In the genomic region with DNA sequence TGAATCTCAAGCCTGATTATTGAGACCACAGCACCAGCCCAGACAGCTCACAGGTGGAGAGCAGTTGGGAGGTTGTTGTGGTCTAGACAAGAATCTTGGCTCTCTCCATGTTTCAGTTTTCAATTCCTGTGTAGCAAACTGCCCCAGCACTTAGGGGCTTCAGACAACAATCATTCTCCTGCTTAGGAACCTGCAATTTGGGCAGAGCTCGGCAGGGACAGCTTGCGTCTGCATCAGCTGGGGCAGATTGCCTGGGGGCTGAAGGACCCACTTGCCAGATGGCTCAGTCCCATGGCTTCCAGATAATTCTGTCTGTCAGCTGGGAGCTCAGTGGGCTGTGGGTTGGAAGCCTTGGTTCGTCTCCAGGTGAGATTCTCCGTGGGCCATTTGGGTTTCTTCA, we compare ENCODE assay signal across 26 cellular contexts. TPM values are rescaled to one million over a fixed set of nuclear protein-coding genes. Genes with fewer than 3 reads are reported as not detected.
DNase-seq lines count a peak whose midpoint lies in the region; ATAC-seq and TF ChIP-seq lines count a peak whose summit lies in the region.
"Had no signal": no experiment of that assay in that cellular context is flagged by ENCODE, and none has a peak within 500 bp of the region (broad histone marks: within the 10 kb centered on the region; RNA-seq: fewer than 3 reads in every experiment).

No MANE protein-coding gene starts in this region.

- no peaks in the 10 kb centered on the region for H3K36me3 Mint-ChIP-seq in chondrocyte (ENCODE audit: low read depth)
- H3K36me3 Mint-ChIP-seq: activated naive CD4-positive, alpha-beta T cell treated with anti-CD3 and anti-CD28 coated beads, Interleukin-2, amount 50 U/mL, for 24 hours; CD4-positive, CD25-positive, alpha-beta regulatory T cell; memory B cell had no signal

- in situ Hi-C loops in Panc1 (cut with HindIII; ENCODE audit: low pct_unique_long_range_greater_than_20kb, low sequenced_read_pairs), result no loop called here

- no peak overlapping the region for H3K27ac Mint-ChIP-seq in chondrocyte (ENCODE audit: unreplicated experiment)
- H3K27ac Mint-ChIP-seq: activated naive CD4-positive, alpha-beta T cell treated with anti-CD3 and anti-CD28 coated beads, Interleukin-2, amount 50 U/mL, for 24 hours; activated T-helper 17 cell treated with anti-CD3 and anti-CD28 coated beads, Interleukin-2, amount 50 U/mL, for 72 hours; CD4-positive, CD25-positive, alpha-beta regulatory T cell; memory B cell had no signal

- no peak overlapping the region for H3K27ac ChIP-seq in Panc1 (ENCODE audit: low read length)
- H3K27ac ChIP-seq: SK-N-MC had no signal

- no peak overlapping the region for H3K4me3 Mint-ChIP-seq in chondrocyte (ENCODE audit: unreplicated experiment)
- H3K4me3 Mint-ChIP-seq: activated naive CD4-positive, alpha-beta T cell treated with anti-CD3 and anti-CD28 coated beads, Interleukin-2, amount 50 U/mL, for 24 hours; CD4-positive, CD25-positive, alpha-beta regulatory T cell; memory B cell had no signal

- H3K9me3 ChIP-seq in Panc1 (ENCODE audit: control insufficient read depth, insufficient read depth, low read depth, low read length) (no peaks in the 10 kb centered on the region), BE2C (no peaks in the 10 kb centered on the region)

- peaks cover 6% of the 10 kb centered on the region for H3K9me3 Mint-ChIP-seq in chondrocyte (ENCODE audit: low read depth)
- H3K9me3 Mint-ChIP-seq: activated naive CD4-positive, alpha-beta T cell treated with anti-CD3 and anti-CD28 coated beads, Interleukin-2, amount 50 U/mL, for 24 hours; activated T-helper 17 cell treated with anti-CD3 and anti-CD28 coated beads, Interleukin-2, amount 50 U/mL, for 72 hours had no signal

- H3K27me3 ChIP-seq in Panc1 (ENCODE audit: control insufficient read depth, insufficient read depth, low read length) (peaks cover 6% of the 10 kb centered on the region; the same call in 1 of the 2 replicates), BE2C (no peaks in the 10 kb centered on the region)

- peak; percentile 83 for DNase-seq in DMS 273 (lab: John Stamatoyannopoulos, UW; ENCODE audit: unreplicated experiment)
- no peak for DNase-seq in DMS 273 treated with DMSO at 0.1 percent for 48 hours (lab: John Stamatoyannopoulos, UW)
- no peak for DNase-seq in Panc1 (ENCODE audit: low read depth, low spot score)
- peak; percentile 80 for DNase-seq in islet precursor cell
- DNase-seq in BE2C, result no peak
- no peak for DNase-seq in chondrocyte (ENCODE audit: low spot score)
- DNase-seq: effector CD4-positive, alpha-beta T cell; NCI-H1417 treated with DMSO at 0.1 percent for 48 hours; NCI-H2081 treated with DMSO at 0.1 percent for 48 hours; small intestine had no signal

- H3K27me3 Mint-ChIP-seq in chondrocyte (ENCODE audit: low read depth), result peaks cover 3% of the 10 kb centered on the region
- H3K27me3 Mint-ChIP-seq: activated T-helper 17 cell treated with anti-CD3 and anti-CD28 coated beads, Interleukin-2, amount 50 U/mL, for 72 hours had no signal

- H3K4me1 ChIP-seq in Panc1 (ENCODE audit: control insufficient read depth, insufficient read depth, low read length) (no peaks in the 10 kb centered on the region), BE2C (no peaks in the 10 kb centered on the region)

- ATAC-seq in HG03342 (IDR thresholded peaks at IDR 0.05; ENCODE audit: unreplicated experiment), result peak; percentile 4
- no peak for ATAC-seq in Panc1
- ATAC-seq in GM19035 (IDR thresholded peaks at IDR 0.05; ENCODE audit: unreplicated experiment), result no peak

- H3K4me1 Mint-ChIP-seq in chondrocyte (ENCODE audit: low read depth), result peaks cover 8% of the 10 kb centered on the region
- H3K4me1 Mint-ChIP-seq: CD4-positive, CD25-positive, alpha-beta regulatory T cell had no signal

- no peaks in the 10 kb centered on the region for H3K36me3 ChIP-seq in Panc1 (ENCODE audit: control insufficient read depth, insufficient read depth, low read length)
- no peaks in the 10 kb centered on the region for H3K36me3 ChIP-seq in BE2C

- POLR2A ChIA-PET in Panc1 (lab: Charles Lee), result no interaction called here

- no peak overlapping the region for H3K4me3 ChIP-seq in Panc1 (ENCODE audit: low read depth in 2 of 2, low read length in 2 of 2)
- H3K4me3 ChIP-seq in BE2C (ENCODE audit: low read depth, low read length), result no peak overlapping the region
- H3K4me3 ChIP-seq: SK-N-MC had no signal

- TF ChIP-seq CTCF in Panc1 (IDR thresholded peaks at IDR 0.05), result peak; percentile 41; the same call in 1 of the 2 replicates
- TF ChIP-seq CTCF in BE2C (IDR thresholded peaks at IDR 0.05; ENCODE audit: low read depth, low read length), result no peak
- TF ChIP-seq CTCF in chondrocyte (IDR thresholded peaks at IDR 0.05), result no peak

- BruUV-seq in Panc1 (replicated peaks; lab: Mats Ljungman, UMichigan), result no TSS peak

- intact Hi-C loops in Panc1 (cut with micrococcal nuclease; ENCODE audit: unreplicated experiment), result no loop called here

- CTCF ChIA-PET in Panc1 (lab: Charles Lee), result interaction anchor here (0.7 to 2.0 kb wide), 2 partner anchors 68 to 180 kb away, joined by 3 to 4 read pairs; no protein-coding TSS in a partner anchor

RNA-seq across cellular contexts. Expression of a gene that starts 6.9 kb away (rescaled TPM):
- total RNA-seq in Panc1 (2021; ENCODE audit: unreplicated experiment), result not detected
- not detected for polyA plus RNA-seq in Panc1 (2012; ENCODE audit: insufficient read length)
- not detected for polyA plus RNA-seq in BE2C (2012; ENCODE audit: insufficient read depth, insufficient read length, low read depth)
- not detected in 3 replicates for total RNA-seq in chondrocyte
- total RNA-seq: activated T-helper 17 cell treated with anti-CD3 and anti-CD28 coated beads, Interleukin-2, amount 50 U/mL, for 72 hours; bronchial epithelial cell; Calu3; CD4-positive, CD25-positive, alpha-beta regulatory T cell; glomerular endothelial cell; H7; left lobe of liver; osteocyte; temporal lobe; ureter had no signal
- polyA plus RNA-seq: CD4-positive, CD25-positive, alpha-beta regulatory T cell; neural cell; small intestine had no signal

Comparison
In these comparisons a context has a peak if more than half of its experiments do, and no peak if none do; other contexts are left out.
1. DNase-seq: peak in DMS 273 (single experiment) and islet precursor cell (single experiment); none in DMS 273 treated with DMSO at 0.1 percent for 48 hours (single experiment), Panc1 (single experiment), BE2C (single experiment) and chondrocyte (single experiment).